In the genomic region with DNA sequence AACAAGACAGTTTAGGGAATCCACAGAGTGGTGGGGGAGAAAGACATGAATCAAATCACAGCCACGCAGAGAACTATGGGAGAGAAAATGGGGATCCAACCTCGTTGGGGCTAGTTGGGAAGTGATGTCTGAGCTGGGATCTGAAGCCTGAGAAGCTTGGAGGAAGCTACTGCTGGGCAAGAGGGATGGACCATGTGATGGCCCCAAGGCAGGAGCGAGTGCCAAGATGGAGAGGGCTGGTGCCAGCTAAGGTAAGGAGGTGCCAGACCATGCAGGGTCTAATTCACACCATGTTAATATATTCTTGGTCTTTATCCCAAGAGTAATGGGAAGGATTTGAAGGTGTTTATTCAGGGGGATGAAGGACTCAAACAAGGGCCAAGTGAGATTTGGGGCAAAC, we compare ENCODE assay signal across 23 cellular contexts. TPM values are rescaled to one million over a fixed set of nuclear protein-coding genes. Genes with fewer than 3 reads are reported as not detected.
DNase-seq lines count a peak whose midpoint lies in the region; ATAC-seq and TF ChIP-seq lines count a peak whose summit lies in the region.
"Had no signal": no experiment of that assay in that cellular context is flagged by ENCODE, and none has a peak within 500 bp of the region (broad histone marks: within the 10 kb centered on the region; RNA-seq: fewer than 3 reads in every experiment).

No MANE protein-coding gene starts in this region.

- ATAC-seq in activated T-cell treated with anti-CD3 and anti-CD28 coated beads, Interleukin-2, amount 50 U/mL, for 4 hours: no peak
- no peak for ATAC-seq in activated T-cell treated with anti-CD3 and anti-CD28 coated beads, Interleukin-2, amount 50 U/mL, for 72 hours (replicated peaks in 1 of 2)
- ATAC-seq in GM18519 (IDR thresholded peaks at IDR 0.05; ENCODE audit: low FRiP score, unreplicated experiment) (no peak), HG03521 (IDR thresholded peaks at IDR 0.05; ENCODE audit: unreplicated experiment) (no peak), GM18858 (IDR thresholded peaks at IDR 0.05; ENCODE audit: unreplicated experiment) (no peak)
- ATAC-seq: A549, GM12878 had no signal

- no peak for DNase-seq in activated T-cell treated with anti-CD3 and anti-CD28 coated beads, Interleukin-2, amount 50 U/mL, for 4 hours
- no peak for DNase-seq in activated T-cell treated with anti-CD3 and anti-CD28 coated beads, Interleukin-2, amount 50 U/mL, for 72 hours
- peak; percentile 45 for DNase-seq in NCI-H446 treated with DMSO at 0.1 percent for 48 hours (lab: John Stamatoyannopoulos, UW)
- peak; percentile 35 for DNase-seq in cerebellum (ENCODE audit: low spot score)
- DNase-seq: 8988T; ACHN; AML-193; BE2C; CD4-positive, alpha-beta T cell; CD8-positive, alpha-beta memory T cell; DMS 273 treated with DMSO at 0.1 percent for 48 hours; DMS79; EL; GDM1; GOT3; HFFc6 had no signal

- no peak overlapping the region for H3K27ac Mint-ChIP-seq in activated T-cell treated with anti-CD3 and anti-CD28 coated beads, Interleukin-2, amount 50 U/mL, for 72 hours
- H3K27ac Mint-ChIP-seq in brain: peak overlapping the region in 3 of 5 experiments; percentile 0 to 13 (median 7)
- H3K27ac Mint-ChIP-seq: CD14-positive monocyte; CD4-positive, alpha-beta T cell; HFFc6 had no signal

- no peaks in the 10 kb centered on the region for H3K27me3 Mint-ChIP-seq in activated T-cell treated with anti-CD3 and anti-CD28 coated beads, Interleukin-2, amount 50 U/mL, for 4 hours (ENCODE audit: low read depth)
- H3K27me3 Mint-ChIP-seq in activated T-cell treated with anti-CD3 and anti-CD28 coated beads, Interleukin-2, amount 50 U/mL, for 72 hours (ENCODE audit: low read depth): no peaks in the 10 kb centered on the region
- peaks cover 3% of the 10 kb centered on the region for H3K27me3 Mint-ChIP-seq in brain
- H3K27me3 Mint-ChIP-seq: CD4-positive, alpha-beta T cell had no signal

- peak overlapping the region; percentile 19 for H3K4me3 Mint-ChIP-seq in activated T-cell treated with anti-CD3 and anti-CD28 coated beads, Interleukin-2, amount 50 U/mL, for 4 hours
- no peak overlapping the region for H3K4me3 Mint-ChIP-seq in activated T-cell treated with anti-CD3 and anti-CD28 coated beads, Interleukin-2, amount 50 U/mL, for 72 hours
- no peak overlapping the region for H3K4me3 Mint-ChIP-seq in brain
- H3K4me3 Mint-ChIP-seq: CD14-positive monocyte; CD4-positive, alpha-beta T cell; CD8-positive, alpha-beta memory T cell; HFFc6 had no signal

- no peaks in the 10 kb centered on the region for H3K36me3 Mint-ChIP-seq in activated T-cell treated with anti-CD3 and anti-CD28 coated beads, Interleukin-2, amount 50 U/mL, for 4 hours (ENCODE audit: insufficient read depth)
- H3K36me3 Mint-ChIP-seq in activated T-cell treated with anti-CD3 and anti-CD28 coated beads, Interleukin-2, amount 50 U/mL, for 72 hours (ENCODE audit: insufficient read depth in 2 of 2): no peaks in the 10 kb centered on the region
- H3K36me3 Mint-ChIP-seq in brain: peaks cover 45% of the 10 kb centered on the region
- H3K36me3 Mint-ChIP-seq: CD14-positive monocyte; CD8-positive, alpha-beta memory T cell had no signal

- TF ChIP-seq CTCF in brain (conservative IDR thresholded peaks at IDR 0.05): no peak

- no peaks in the 10 kb centered on the region for H3K9me3 Mint-ChIP-seq in activated T-cell treated with anti-CD3 and anti-CD28 coated beads, Interleukin-2, amount 50 U/mL, for 4 hours
- no peaks in the 10 kb centered on the region for H3K9me3 Mint-ChIP-seq in activated T-cell treated with anti-CD3 and anti-CD28 coated beads, Interleukin-2, amount 50 U/mL, for 72 hours
- no peaks in the 10 kb centered on the region for H3K9me3 Mint-ChIP-seq in brain
- H3K9me3 Mint-ChIP-seq: CD14-positive monocyte; CD4-positive, alpha-beta T cell; CD8-positive, alpha-beta memory T cell; HFFc6 had no signal

- no peaks in the 10 kb centered on the region for H3K4me1 Mint-ChIP-seq in activated T-cell treated with anti-CD3 and anti-CD28 coated beads, Interleukin-2, amount 50 U/mL, for 4 hours (ENCODE audit: low read depth)
- H3K4me1 Mint-ChIP-seq in activated T-cell treated with anti-CD3 and anti-CD28 coated beads, Interleukin-2, amount 50 U/mL, for 72 hours (ENCODE audit: low read depth): no peaks in the 10 kb centered on the region
- H3K4me1 Mint-ChIP-seq in brain: peaks cover 7% of the 10 kb centered on the region
- H3K4me1 Mint-ChIP-seq: CD8-positive, alpha-beta memory T cell had no signal

RNA-seq across cellular contexts. Expression of a gene that starts 18.2 kb away (rescaled TPM):
- 1 to 10 TPM; 1.6 to 2.6 (median 2.1) TPM for total RNA-seq in activated T-cell treated with anti-CD3 and anti-CD28 coated beads, Interleukin-2, amount 50 U/mL, for 4 hours
- 1 to 10 TPM; 4.7 to 6.1 TPM for total RNA-seq in activated T-cell treated with anti-CD3 and anti-CD28 coated beads, Interleukin-2, amount 50 U/mL, for 72 hours
- 2.2 TPM for polyA plus RNA-seq in brain (ENCODE audit: insufficient read depth, low read depth, low replicate concordance)
- 4.7 TPM for total RNA-seq in cerebellum

RNA-seq across cellular contexts. Expression of a gene that starts 41.2 kb away (rescaled TPM):
- total RNA-seq in activated T-cell treated with anti-CD3 and anti-CD28 coated beads, Interleukin-2, amount 50 U/mL, for 4 hours: under 1 TPM; 0.49 to 0.90 (median 0.66) TPM
- 1 to 10 TPM in 1 of 2 donors, under 1 TPM in 1; 0.51 to 1.0 TPM for total RNA-seq in activated T-cell treated with anti-CD3 and anti-CD28 coated beads, Interleukin-2, amount 50 U/mL, for 72 hours
- polyA plus RNA-seq in brain (ENCODE audit: insufficient read depth, low read depth, low replicate concordance): 7.9 TPM
- total RNA-seq in cerebellum: 16.2 TPM

Comparison
In these comparisons a context has a peak if more than half of its experiments do, and no peak if none do; other contexts are left out.
1. DNase-seq: peak in NCI-H446 treated with DMSO at 0.1 percent for 48 hours (single experiment) and cerebellum (single experiment); none in activated T-cell treated with anti-CD3 and anti-CD28 coated beads, Interleukin-2, amount 50 U/mL, for 4 hours (single experiment) and activated T-cell treated with anti-CD3 and anti-CD28 coated beads, Interleukin-2, amount 50 U/mL, for 72 hours (0 of 2).